Comparison of ENCODE assay signal across 1 cellular context in the genomic region with DNA sequence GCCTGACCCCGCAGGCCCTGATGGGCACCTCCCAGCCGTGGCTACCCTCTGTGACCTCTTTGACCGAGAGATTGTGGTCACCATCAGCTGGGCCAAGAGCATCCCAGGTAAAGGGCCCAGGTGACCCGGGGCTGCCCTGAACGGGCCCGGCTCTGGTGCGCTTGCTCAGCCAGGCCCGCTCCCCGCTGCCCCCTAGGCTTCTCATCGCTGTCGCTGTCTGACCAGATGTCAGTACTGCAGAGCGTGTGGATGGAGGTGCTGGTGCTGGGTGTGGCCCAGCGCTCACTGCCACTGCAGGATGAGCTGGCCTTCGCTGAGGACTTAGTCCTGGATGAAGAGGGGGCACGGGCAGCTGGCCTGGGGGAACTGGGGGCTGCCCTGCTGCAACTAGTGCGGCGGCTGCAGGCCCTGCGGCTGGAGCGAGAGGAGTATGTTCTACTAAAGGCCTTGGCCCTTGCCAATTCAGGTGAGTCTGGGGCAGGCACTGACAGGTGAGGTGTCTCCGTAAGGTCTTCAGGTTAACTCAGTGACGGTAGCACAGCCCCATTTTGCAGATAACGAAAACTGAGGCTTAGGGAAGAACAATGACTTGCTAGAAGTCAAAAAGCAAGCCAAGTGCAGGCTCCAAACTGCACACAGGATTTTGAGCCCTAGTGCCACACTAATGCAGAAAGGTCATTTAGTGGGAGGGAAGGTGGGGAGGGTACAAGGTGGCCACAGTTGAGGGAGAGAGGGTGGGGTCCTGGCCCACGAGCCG.
TF ChIP-seq lines count a peak whose summit lies in the region.

No MANE protein-coding gene starts in this region.

TF ChIP-seq in HCT116, 20 proteins besides CTCF, POLR2A, EP300 and RAD21:
- no peak for TF ChIP-seq EZH2phosphoT487 (IDR thresholded peaks at IDR 0.05; ENCODE audit: borderline replicate concordance)
- TF ChIP-seq SIN3A (IDR thresholded peaks at IDR 0.05; ENCODE audit: low read depth) = no peak
- TF ChIP-seq EZH2 (IDR thresholded peaks at IDR 0.05) = no peak
- no peak for TF ChIP-seq YY1 (IDR thresholded peaks at IDR 0.05; ENCODE audit: extremely low read depth, insufficient replicate concordance, low read depth, low read length)
- TF ChIP-seq ZNF274 (IDR thresholded peaks at IDR 0.05; ENCODE audit: low read depth, low read length) = no peak
- no peak for TF ChIP-seq CEBPB (IDR thresholded peaks at IDR 0.05; ENCODE audit: low read depth)
- TF ChIP-seq, protein P1, sequence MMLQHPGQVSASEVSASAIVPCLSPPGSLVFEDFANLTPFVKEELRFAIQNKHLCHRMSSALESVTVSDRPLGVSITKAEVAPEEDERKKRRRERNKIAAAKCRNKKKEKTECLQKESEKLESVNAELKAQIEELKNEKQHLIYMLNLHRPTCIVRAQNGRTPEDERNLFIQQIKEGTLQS (IDR thresholded peaks at IDR 0.05) = no peak
- TF ChIP-seq REST (IDR thresholded peaks at IDR 0.05; ENCODE audit: low read depth) = no peak
- TF ChIP-seq CBX3 (IDR thresholded peaks at IDR 0.05; ENCODE audit: low read depth) = no peak
- TF ChIP-seq TCF7L2 (IDR thresholded peaks at IDR 0.05; ENCODE audit: borderline replicate concordance, extremely low read depth, insufficient read depth, insufficient read length) = no peak
